28 cellular contexts compared by ENCODE assay signal in genomic region chr18:11762429-11762828, GRCh38.
"Had no signal": no experiment of that assay in that cellular context is flagged by ENCODE, and none has a peak within 500 bp of the region (broad histone marks: within the 10 kb centered on the region; RNA-seq: fewer than 3 reads in every experiment).

No MANE protein-coding gene starts in this region.

- H3K9me3 ChIP-seq: ovary, psoas muscle, right lobe of liver, sigmoid colon, stomach, thoracic aorta, thyroid gland, tibial nerve, upper lobe of left lung, vagina had no signal

- H3K9me3 Mint-ChIP-seq: natural killer cell treated with Interleukin-12 subunit alpha and Interleukin-12 subunit beta and Interleukin-15 and Interleukin-18, amount 100 ng/mL, for 72 hours; nephron progenitor cell; neural crest cell; stimulated activated effector memory CD8-positive, alpha-beta T cell treated with anti-CD3 and anti-CD28 coated beads, Interleukin-12 subunit alpha, Interleukin-12 subunit beta, amount 100 ng/mL, for 72 hours; stimulated activated naive B cell treated with anti-CD40 and anti-IgM and Interleukin-4, amounts not matched to agents 10 μg/mL and 1 μg/mL and 100 μg/mL, for 72 hours; stimulated activated naive CD8-positive, alpha-beta T cell treated with anti-CD3 and anti-CD28 coated beads, Interleukin-15, Interleukin-2, amounts not matched to agents 100 ng/mL and 50 ng/mL, for 24 hours had no signal

- H3K27ac Mint-ChIP-seq: natural killer cell treated with Interleukin-12 subunit alpha and Interleukin-12 subunit beta and Interleukin-15 and Interleukin-18, amount 100 ng/mL, for 72 hours; nephron progenitor cell; progenitor cell of endocrine pancreas; stimulated activated effector memory CD8-positive, alpha-beta T cell treated with anti-CD3 and anti-CD28 coated beads, Interleukin-12 subunit alpha, Interleukin-12 subunit beta, amount 100 ng/mL, for 72 hours; stimulated activated naive B cell treated with anti-CD40 and anti-IgM and Interleukin-4, amounts not matched to agents 10 μg/mL and 1 μg/mL and 100 μg/mL, for 72 hours; stimulated activated naive CD8-positive, alpha-beta T cell treated with anti-CD3 and anti-CD28 coated beads, Interleukin-15, Interleukin-2, amounts not matched to agents 100 ng/mL and 50 ng/mL, for 24 hours had no signal

- H3K27me3 ChIP-seq: ovary, right lobe of liver, sigmoid colon, stomach, thyroid gland, tibial nerve, upper lobe of left lung, vagina had no signal

- H3K4me3 ChIP-seq: ovary, psoas muscle, right lobe of liver, sigmoid colon, stomach, thoracic aorta, thyroid gland, tibial nerve, upper lobe of left lung, vagina had no signal

- H3K9ac ChIP-seq: parathyroid adenoma had no signal

- H3K4me1 ChIP-seq: parathyroid adenoma, psoas muscle, right lobe of liver, sigmoid colon, stomach, thyroid gland, upper lobe of left lung, vagina had no signal

- H3K36me3 ChIP-seq: ovary, right lobe of liver, sigmoid colon, stomach, thoracic aorta, thyroid gland, upper lobe of left lung, vagina had no signal

- H3K4me3 Mint-ChIP-seq: natural killer cell treated with Interleukin-12 subunit alpha and Interleukin-12 subunit beta and Interleukin-15 and Interleukin-18, amount 100 ng/mL, for 72 hours; nephron progenitor cell; neural crest cell; stimulated activated effector memory CD8-positive, alpha-beta T cell treated with anti-CD3 and anti-CD28 coated beads, Interleukin-12 subunit alpha, Interleukin-12 subunit beta, amount 100 ng/mL, for 72 hours; stimulated activated naive B cell treated with anti-CD40 and anti-IgM and Interleukin-4, amounts not matched to agents 10 μg/mL and 1 μg/mL and 100 μg/mL, for 72 hours; stimulated activated naive CD8-positive, alpha-beta T cell treated with anti-CD3 and anti-CD28 coated beads, Interleukin-15, Interleukin-2, amounts not matched to agents 100 ng/mL and 50 ng/mL, for 24 hours had no signal

- H3K27ac ChIP-seq: ovary, parathyroid adenoma, psoas muscle, right lobe of liver, sigmoid colon, stomach, thoracic aorta, thyroid gland, tibial nerve, upper lobe of left lung, vagina had no signal

- FAIRE-seq: small intestine had no signal

- DNase-seq: nephron progenitor cell; occipital lobe; ovary; posterior cingulate gyrus; psoas muscle; right cardiac atrium; right lobe of liver; sigmoid colon; small intestine; stimulated activated CD4-positive, alpha-beta T cell treated with anti-CD3 and anti-CD28 coated beads, Interleukin-15, amount 100 ng/mL, for 24 hours; stimulated activated CD4-positive, alpha-beta T cell treated with anti-CD3 and anti-CD28 coated beads, Interleukin-2, amount 100 ng/mL, for 24 hours; stimulated activated CD4-positive, alpha-beta T cell treated with anti-CD3 and anti-CD28 coated beads, Interleukin-2, amount 100 ng/mL, for 48 hours; stimulated activated CD4-positive, alpha-beta T cell treated with anti-CD3 and anti-CD28 coated beads, Interleukin-4, amount 100 ng/mL, for 24 hours; stimulated activated naive B cell treated with anti-CD40 and anti-IgM and Interleukin-4, amounts not matched to agents 10 μg/mL and 1 μg/mL and 100 μg/mL, for 72 hours; stimulated activated naive CD4-positive, alpha-beta T cell treated with Interleukin-2 at 50 U/mL for 16 hours; stomach; thyroid gland; trophoblast cell; upper lobe of left lung had no signal

- H3K79me2 ChIP-seq: parathyroid adenoma had no signal

- H3K36me3 Mint-ChIP-seq: natural killer cell treated with Interleukin-12 subunit alpha and Interleukin-12 subunit beta and Interleukin-15 and Interleukin-18, amount 100 ng/mL, for 72 hours; stimulated activated effector memory CD8-positive, alpha-beta T cell treated with anti-CD3 and anti-CD28 coated beads, Interleukin-12 subunit alpha, Interleukin-12 subunit beta, amount 100 ng/mL, for 72 hours; stimulated activated naive B cell treated with anti-CD40 and anti-IgM and Interleukin-4, amounts not matched to agents 10 μg/mL and 1 μg/mL and 100 μg/mL, for 72 hours had no signal

- H2AFZ ChIP-seq: parathyroid adenoma had no signal
